18 cellular contexts compared by ENCODE assay signal in genomic region chr1:14987829-14988603, GRCh38.
A peak's percentile ranks its signal among the peaks of the same experiment; 100 is the strongest.
DNase-seq lines count a peak whose midpoint lies in the region; ATAC-seq and TF ChIP-seq lines count a peak whose summit lies in the region.
"Had no signal": no experiment of that assay in that cellular context is flagged by ENCODE, and none has a peak within 500 bp of the region (broad histone marks: within the 10 kb centered on the region; RNA-seq: fewer than 3 reads in every experiment).

No MANE protein-coding gene starts in this region.

- no peaks in the 10 kb centered on the region for H3K27me3 ChIP-seq in heart left ventricle
- H3K27me3 ChIP-seq: stomach had no signal

- 43 to 48% (median 46%) methylated on average over 15 to 16 of the region's 16 CpGs for WGBS in heart left ventricle, 4 donors

- peak; percentile 46 for ATAC-seq in SK-N-SH treated with all-trans-retinoic acid at 6 μM for 48 hours
- peak; percentile 45 to 79 (median 61) for ATAC-seq in heart left ventricle
- ATAC-seq in GM21723 (IDR thresholded peaks at IDR 0.05; ENCODE audit: unreplicated experiment), result no peak
- no peak for ATAC-seq in HG03460 (IDR thresholded peaks at IDR 0.05; ENCODE audit: unreplicated experiment)
- ATAC-seq in GM19397 (IDR thresholded peaks at IDR 0.05; ENCODE audit: unreplicated experiment), result no peak

- peaks cover 0 to 9% (median 0%) of the 10 kb centered on the region in 12 donors for H3K4me1 ChIP-seq in heart left ventricle

- H3K36me3 ChIP-seq in heart left ventricle, result no peaks in the 10 kb centered on the region
- H3K36me3 ChIP-seq: stomach had no signal

- H3K9me3 ChIP-seq in heart left ventricle, result no peaks in the 10 kb centered on the region
- H3K9me3 ChIP-seq: stomach had no signal

- peaks cover 2% of the 10 kb centered on the region for H3K36me3 Mint-ChIP-seq in osteocyte (ENCODE audit: unreplicated experiment)

- TF ChIP-seq CTCF in heart left ventricle (IDR thresholded peaks at IDR 0.05) (no peak), osteocyte (IDR thresholded peaks at IDR 0.05) (peak; percentile 15)

- H3K4me3 Mint-ChIP-seq in osteocyte (ENCODE audit: unreplicated experiment), result peak overlapping the region; percentile 19

- peak overlapping the region; percentile 85 for H3K27ac Mint-ChIP-seq in osteocyte (ENCODE audit: unreplicated experiment)
- H3K27ac Mint-ChIP-seq: activated T-helper 2 cell treated with anti-CD3 and anti-CD28 coated beads, Interferon-gamma antibody, Interleukin-2, Interleukin-4, amounts not matched to agents 10 μg/mL and 5 μg/mL and 100 μg/mL, durations not matched to agents 14 hours and 24 hours and 36 hours had no signal

- no peak for TF ChIP-seq POLR2A in heart left ventricle (IDR thresholded peaks at IDR 0.05)

- H3K4me1 Mint-ChIP-seq in osteocyte (ENCODE audit: unreplicated experiment), result peaks cover 38% of the 10 kb centered on the region

- H3K27ac ChIP-seq in heart left ventricle, result peak overlapping the region in 1 of 12 donors; percentile 11
- H3K27ac ChIP-seq: VCaP had no signal

- H3K4me3 ChIP-seq in heart left ventricle, result no peak overlapping the region
- H3K4me3 ChIP-seq: lung, smooth muscle cell, stomach had no signal

- no peaks in the 10 kb centered on the region for H3K9me3 Mint-ChIP-seq in osteocyte (ENCODE audit: unreplicated experiment)
- H3K9me3 Mint-ChIP-seq: activated T-helper 2 cell treated with anti-CD3 and anti-CD28 coated beads, Interferon-gamma antibody, Interleukin-2, Interleukin-4, amounts not matched to agents 10 μg/mL and 5 μg/mL and 100 μg/mL, durations not matched to agents 14 hours and 24 hours and 36 hours had no signal

- DNase-seq in AG08395 (ENCODE audit: low spot score) (peak; percentile 40), heart left ventricle (peak in 2 of 5 donors; percentile 32 to 72), osteocyte (ENCODE audit: extremely low spot score, unreplicated experiment) (peak; percentile 93), ureter (ENCODE audit: low spot score) (no peak)
- DNase-seq: anterior cingulate cortex, GF-D8, NCI-H510A, OCI-M1, stomach, SW 1271 had no signal

- intact Hi-C loops in heart left ventricle (cut with DNase I), result no loop called here

- no peaks in the 10 kb centered on the region for H3K27me3 Mint-ChIP-seq in osteocyte (ENCODE audit: unreplicated experiment)

TF ChIP-seq in SK-N-SH treated with all-trans-retinoic acid at 6 μM for 48 hours, 23 proteins besides CTCF, POLR2A, EP300 and RAD21:
- TF ChIP-seq, protein P1, sequence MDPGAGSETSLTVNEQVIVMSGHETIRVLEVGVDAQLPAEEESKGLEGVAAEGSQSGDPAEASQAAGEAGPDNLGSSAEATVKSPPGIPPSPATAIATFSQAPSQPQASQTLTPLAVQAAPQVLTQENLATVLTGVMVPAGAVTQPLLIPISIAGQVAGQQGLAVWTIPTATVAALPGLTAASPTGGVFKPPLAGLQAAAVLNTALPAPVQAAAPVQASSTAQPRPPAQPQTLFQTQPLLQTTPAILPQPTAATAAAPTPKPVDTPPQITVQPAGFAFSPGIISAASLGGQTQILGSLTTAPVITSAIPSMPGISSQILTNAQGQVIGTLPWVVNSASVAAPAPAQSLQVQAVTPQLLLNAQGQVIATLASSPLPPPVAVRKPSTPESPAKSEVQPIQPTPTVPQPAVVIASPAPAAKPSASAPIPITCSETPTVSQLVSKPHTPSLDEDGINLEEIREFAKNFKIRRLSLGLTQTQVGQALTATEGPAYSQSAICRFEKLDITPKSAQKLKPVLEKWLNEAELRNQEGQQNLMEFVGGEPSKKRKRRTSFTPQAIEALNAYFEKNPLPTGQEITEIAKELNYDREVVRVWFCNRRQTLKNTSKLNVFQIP (CRISPR knock-in tag; IDR thresholded peaks at IDR 0.05; ENCODE audit: borderline replicate concordance, low read depth), result no peak
- TF ChIP-seq CSRNP3 (CRISPR knock-in tag; IDR thresholded peaks at IDR 0.05) (no peak), SNAI2 (CRISPR knock-in tag; IDR thresholded peaks at IDR 0.05) (no peak), CSDC2 (CRISPR knock-in tag; IDR thresholded peaks at IDR 0.05) (no peak), TOX (CRISPR knock-in tag; IDR thresholded peaks at IDR 0.05; ENCODE audit: borderline replicate concordance) (no peak), ISL1 (CRISPR knock-in tag; IDR thresholded peaks at IDR 0.05) (no peak), OSR1 (CRISPR knock-in tag; IDR thresholded peaks at IDR 0.05) (no peak), PPARA (CRISPR knock-in tag; IDR thresholded peaks at IDR 0.05; ENCODE audit: borderline replicate concordance) (no peak), ZNF70 (CRISPR knock-in tag; IDR thresholded peaks at IDR 0.05) (no peak), ZNF8 (CRISPR knock-in tag; IDR thresholded peaks at IDR 0.05) (no peak), GLIS3 (CRISPR knock-in tag; IDR thresholded peaks at IDR 0.05) (no peak), ARNTL (CRISPR knock-in tag; IDR thresholded peaks at IDR 0.05; ENCODE audit: borderline replicate concordance, low read depth) (no peak)
- TF ChIP-seq, protein P2, sequence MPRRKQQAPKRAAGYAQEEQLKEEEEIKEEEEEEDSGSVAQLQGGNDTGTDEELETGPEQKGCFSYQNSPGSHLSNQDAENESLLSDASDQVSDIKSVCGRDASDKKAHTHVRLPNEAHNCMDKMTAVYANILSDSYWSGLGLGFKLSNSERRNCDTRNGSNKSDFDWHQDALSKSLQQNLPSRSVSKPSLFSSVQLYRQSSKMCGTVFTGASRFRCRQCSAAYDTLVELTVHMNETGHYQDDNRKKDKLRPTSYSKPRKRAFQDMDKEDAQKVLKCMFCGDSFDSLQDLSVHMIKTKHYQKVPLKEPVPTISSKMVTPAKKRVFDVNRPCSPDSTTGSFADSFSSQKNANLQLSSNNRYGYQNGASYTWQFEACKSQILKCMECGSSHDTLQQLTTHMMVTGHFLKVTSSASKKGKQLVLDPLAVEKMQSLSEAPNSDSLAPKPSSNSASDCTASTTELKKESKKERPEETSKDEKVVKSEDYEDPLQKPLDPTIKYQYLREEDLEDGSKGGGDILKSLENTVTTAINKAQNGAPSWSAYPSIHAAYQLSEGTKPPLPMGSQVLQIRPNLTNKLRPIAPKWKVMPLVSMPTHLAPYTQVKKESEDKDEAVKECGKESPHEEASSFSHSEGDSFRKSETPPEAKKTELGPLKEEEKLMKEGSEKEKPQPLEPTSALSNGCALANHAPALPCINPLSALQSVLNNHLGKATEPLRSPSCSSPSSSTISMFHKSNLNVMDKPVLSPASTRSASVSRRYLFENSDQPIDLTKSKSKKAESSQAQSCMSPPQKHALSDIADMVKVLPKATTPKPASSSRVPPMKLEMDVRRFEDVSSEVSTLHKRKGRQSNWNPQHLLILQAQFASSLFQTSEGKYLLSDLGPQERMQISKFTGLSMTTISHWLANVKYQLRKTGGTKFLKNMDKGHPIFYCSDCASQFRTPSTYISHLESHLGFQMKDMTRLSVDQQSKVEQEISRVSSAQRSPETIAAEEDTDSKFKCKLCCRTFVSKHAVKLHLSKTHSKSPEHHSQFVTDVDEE (CRISPR knock-in tag; IDR thresholded peaks at IDR 0.05), result no peak

Comparison
In these comparisons a context has a peak if more than half of its experiments do, and no peak if none do; other contexts are left out.
1. ATAC-seq: peak in SK-N-SH treated with all-trans-retinoic acid at 6 μM for 48 hours (single experiment) and heart left ventricle (4 of 4); none in GM21723 (single experiment), HG03460 (single experiment) and GM19397 (single experiment).